Comparison of ENCODE assay signal across 1 cellular context in the genomic region with DNA sequence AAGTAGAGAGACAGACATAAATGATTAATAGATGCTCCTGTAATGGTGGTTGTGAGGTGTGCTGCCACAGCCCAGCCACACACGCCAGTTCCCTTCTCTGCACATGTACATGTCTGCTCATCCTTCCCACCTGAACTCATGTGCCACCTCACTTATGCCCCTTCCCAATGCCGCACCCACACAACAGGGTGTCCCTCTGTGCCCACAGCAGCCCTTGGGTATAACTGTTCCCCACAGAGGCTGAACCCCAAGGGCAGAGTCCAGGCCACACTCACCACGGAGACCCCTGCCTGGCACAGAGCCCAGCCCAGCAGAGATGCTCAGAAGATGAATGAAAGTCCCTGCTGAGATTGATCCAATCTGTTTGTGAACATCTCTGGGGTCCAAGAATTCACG.
TF ChIP-seq lines count a peak whose summit lies in the region.

No MANE protein-coding gene starts in this region.

TF ChIP-seq in GM23338, 12 proteins besides CTCF, POLR2A, EP300 and RAD21 (continued from another document):
- TF ChIP-seq, protein P1, sequence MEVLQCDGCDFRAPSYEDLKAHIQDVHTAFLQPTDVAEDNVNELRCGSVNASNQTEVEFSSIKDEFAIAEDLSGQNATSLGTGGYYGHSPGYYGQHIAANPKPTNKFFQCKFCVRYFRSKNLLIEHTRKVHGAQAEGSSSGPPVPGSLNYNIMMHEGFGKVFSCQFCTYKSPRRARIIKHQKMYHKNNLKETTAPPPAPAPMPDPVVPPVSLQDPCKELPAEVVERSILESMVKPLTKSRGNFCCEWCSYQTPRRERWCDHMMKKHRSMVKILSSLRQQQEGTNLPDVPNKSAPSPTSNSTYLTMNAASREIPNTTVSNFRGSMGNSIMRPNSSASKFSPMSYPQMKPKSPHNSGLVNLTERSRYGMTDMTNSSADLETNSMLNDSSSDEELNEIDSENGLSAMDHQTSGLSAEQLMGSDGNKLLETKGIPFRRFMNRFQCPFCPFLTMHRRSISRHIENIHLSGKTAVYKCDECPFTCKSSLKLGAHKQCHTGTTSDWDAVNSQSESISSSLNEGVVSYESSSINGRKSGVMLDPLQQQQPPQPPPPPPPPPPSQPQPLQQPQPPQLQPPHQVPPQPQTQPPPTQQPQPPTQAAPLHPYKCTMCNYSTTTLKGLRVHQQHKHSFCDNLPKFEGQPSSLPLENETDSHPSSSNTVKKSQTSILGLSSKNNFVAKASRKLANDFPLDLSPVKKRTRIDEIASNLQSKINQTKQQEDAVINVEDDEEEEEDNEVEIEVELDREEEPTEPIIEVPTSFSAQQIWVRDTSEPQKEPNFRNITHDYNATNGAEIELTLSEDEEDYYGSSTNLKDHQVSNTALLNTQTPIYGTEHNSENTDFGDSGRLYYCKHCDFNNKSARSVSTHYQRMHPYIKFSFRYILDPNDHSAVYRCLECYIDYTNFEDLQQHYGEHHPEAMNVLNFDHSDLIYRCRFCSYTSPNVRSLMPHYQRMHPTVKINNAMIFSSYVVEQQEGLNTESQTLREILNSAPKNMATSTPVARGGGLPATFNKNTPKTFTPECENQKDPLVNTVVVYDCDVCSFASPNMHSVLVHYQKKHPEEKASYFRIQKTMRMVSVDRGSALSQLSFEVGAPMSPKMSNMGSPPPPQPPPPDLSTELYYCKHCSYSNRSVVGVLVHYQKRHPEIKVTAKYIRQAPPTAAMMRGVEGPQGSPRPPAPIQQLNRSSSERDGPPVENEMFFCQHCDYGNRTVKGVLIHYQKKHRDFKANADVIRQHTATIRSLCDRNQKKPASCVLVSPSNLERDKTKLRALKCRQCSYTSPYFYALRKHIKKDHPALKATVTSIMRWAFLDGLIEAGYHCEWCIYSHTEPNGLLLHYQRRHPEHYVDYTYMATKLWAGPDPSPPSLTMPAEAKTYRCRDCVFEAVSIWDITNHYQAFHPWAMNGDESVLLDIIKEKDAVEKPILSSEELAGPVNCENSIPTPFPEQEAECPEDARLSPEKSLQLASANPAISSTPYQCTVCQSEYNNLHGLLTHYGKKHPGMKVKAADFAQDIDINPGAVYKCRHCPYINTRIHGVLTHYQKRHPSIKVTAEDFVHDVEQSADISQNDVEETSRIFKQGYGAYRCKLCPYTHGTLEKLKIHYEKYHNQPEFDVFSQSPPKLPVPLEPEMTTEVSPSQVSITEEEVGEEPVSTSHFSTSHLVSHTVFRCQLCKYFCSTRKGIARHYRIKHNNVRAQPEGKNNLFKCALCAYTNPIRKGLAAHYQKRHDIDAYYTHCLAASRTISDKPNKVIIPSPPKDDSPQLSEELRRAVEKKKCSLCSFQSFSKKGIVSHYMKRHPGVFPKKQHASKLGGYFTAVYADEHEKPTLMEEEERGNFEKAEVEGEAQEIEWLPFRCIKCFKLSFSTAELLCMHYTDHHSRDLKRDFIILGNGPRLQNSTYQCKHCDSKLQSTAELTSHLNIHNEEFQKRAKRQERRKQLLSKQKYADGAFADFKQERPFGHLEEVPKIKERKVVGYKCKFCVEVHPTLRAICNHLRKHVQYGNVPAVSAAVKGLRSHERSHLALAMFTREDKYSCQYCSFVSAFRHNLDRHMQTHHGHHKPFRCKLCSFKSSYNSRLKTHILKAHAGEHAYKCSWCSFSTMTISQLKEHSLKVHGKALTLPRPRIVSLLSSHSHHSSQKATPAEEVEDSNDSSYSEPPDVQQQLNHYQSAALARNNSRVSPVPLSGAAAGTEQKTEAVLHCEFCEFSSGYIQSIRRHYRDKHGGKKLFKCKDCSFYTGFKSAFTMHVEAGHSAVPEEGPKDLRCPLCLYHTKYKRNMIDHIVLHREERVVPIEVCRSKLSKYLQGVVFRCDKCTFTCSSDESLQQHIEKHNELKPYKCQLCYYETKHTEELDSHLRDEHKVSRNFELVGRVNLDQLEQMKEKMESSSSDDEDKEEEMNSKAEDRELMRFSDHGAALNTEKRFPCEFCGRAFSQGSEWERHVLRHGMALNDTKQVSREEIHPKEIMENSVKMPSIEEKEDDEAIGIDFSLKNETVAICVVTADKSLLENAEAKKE (CRISPR knock-in tag; IDR thresholded peaks at IDR 0.05): no peak
- TF ChIP-seq, protein P2, sequence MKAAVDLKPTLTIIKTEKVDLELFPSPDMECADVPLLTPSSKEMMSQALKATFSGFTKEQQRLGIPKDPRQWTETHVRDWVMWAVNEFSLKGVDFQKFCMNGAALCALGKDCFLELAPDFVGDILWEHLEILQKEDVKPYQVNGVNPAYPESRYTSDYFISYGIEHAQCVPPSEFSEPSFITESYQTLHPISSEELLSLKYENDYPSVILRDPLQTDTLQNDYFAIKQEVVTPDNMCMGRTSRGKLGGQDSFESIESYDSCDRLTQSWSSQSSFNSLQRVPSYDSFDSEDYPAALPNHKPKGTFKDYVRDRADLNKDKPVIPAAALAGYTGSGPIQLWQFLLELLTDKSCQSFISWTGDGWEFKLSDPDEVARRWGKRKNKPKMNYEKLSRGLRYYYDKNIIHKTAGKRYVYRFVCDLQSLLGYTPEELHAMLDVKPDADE (IDR thresholded peaks at IDR 0.05): no peak
- no peak for TF ChIP-seq JUNB (IDR thresholded peaks at IDR 0.05; ENCODE audit: unreplicated experiment)
